In genomic region chr1:226939439-226940028, GRCh38 we compare ENCODE assay signal across 8 cellular contexts. TPM values are rescaled to one million over a fixed set of nuclear protein-coding genes. Genes with fewer than 3 reads are reported as not detected.
DNase-seq lines count a peak whose midpoint lies in the region; ATAC-seq and TF ChIP-seq lines count a peak whose summit lies in the region.

No MANE protein-coding gene starts in this region.

- H3K4me2 ChIP-seq in BLaER1 (peak overlapping the region; percentile 96), neural progenitor cell (peak overlapping the region; percentile 75)

- peaks cover 21% of the 10 kb centered on the region for H3K79me2 ChIP-seq in neural progenitor cell (ENCODE audit: low read depth)

- H3K4me3 ChIP-seq in BLaER1 = peak overlapping the region; percentile 91
- H3K4me3 ChIP-seq in foreskin fibroblast (ENCODE audit: low read depth in 1 of 2, low read length in 2 of 2) = peak overlapping the region; percentile 62 to 77
- peak overlapping the region; percentile 45 for H3K4me3 ChIP-seq in neural progenitor cell
- H3K4me3 ChIP-seq in upper lobe of right lung = peak overlapping the region; percentile 83

- H3K27ac ChIP-seq in BLaER1 = peak overlapping the region; percentile 94
- peak overlapping the region; percentile 60 for H3K27ac ChIP-seq in neural progenitor cell
- peak overlapping the region; percentile 99 for H3K27ac ChIP-seq in upper lobe of right lung

- H2AFZ ChIP-seq in neural progenitor cell (replicated peaks) = peak overlapping the region; percentile 80

- peak; percentile 70 for DNase-seq in NCI-H2227 treated with DMSO at 0.1 percent for 48 hours (lab: John Stamatoyannopoulos, UW)
- peak; percentile 77 for DNase-seq in activated CD8-positive, alpha-beta T cell treated with anti-CD3 and anti-CD28 coated beads, Interleukin-2, amount 10 ng/mL, durations not matched to agents 7 days and 5 days
- DNase-seq in foreskin fibroblast = peak; percentile 34 to 67
- peak; percentile 74 for DNase-seq in neural progenitor cell (ENCODE audit: low spot score)
- DNase-seq in upper lobe of right lung = peak; percentile 89

- peaks cover 11% of the 10 kb centered on the region for H3K36me3 Mint-ChIP-seq in activated CD8-positive, alpha-beta T cell treated with anti-CD3 and anti-CD28 coated beads, Interleukin-2, amount 10 ng/mL, durations not matched to agents 7 days and 5 days (ENCODE audit: low read depth)
- peaks cover 8% of the 10 kb centered on the region for H3K36me3 Mint-ChIP-seq in neural progenitor cell

- CTCF ChIA-PET in activated CD8-positive, alpha-beta T cell treated with anti-CD3 and anti-CD28 coated beads, Interleukin-2, amount 10 ng/mL, durations not matched to agents 7 days and 5 days (lab: Charles Lee) = interaction anchor here (0.7 to 2.1 kb wide), 4 partner anchors 14 to 939 kb away, joined by 3 to 5 read pairs (median 4); no protein-coding TSS in a partner anchor

- H3K36me3 ChIP-seq in BLaER1 (no peaks in the 10 kb centered on the region), neural progenitor cell (no peaks in the 10 kb centered on the region), upper lobe of right lung (no peaks in the 10 kb centered on the region)

- H3K27me3 ChIP-seq in BLaER1 = no peaks in the 10 kb centered on the region
- H3K27me3 ChIP-seq in neural progenitor cell = peaks cover 7% of the 10 kb centered on the region
- no peaks in the 10 kb centered on the region for H3K27me3 ChIP-seq in upper lobe of right lung

- POLR2A ChIA-PET in activated CD8-positive, alpha-beta T cell treated with anti-CD3 and anti-CD28 coated beads, Interleukin-2, amount 10 ng/mL, durations not matched to agents 7 days and 5 days (lab: Charles Lee) = interaction anchor here (0.6 to 4.3 kb wide), 17 partner anchors 8 to 1473 kb away, joined by 3 to 26 read pairs (median 4); partner anchors contain the start of gene ITPKB

- H3F3A ChIP-seq in neural progenitor cell (ENCODE audit: low read depth) = peaks cover 10% of the 10 kb centered on the region

- H4K20me1 ChIP-seq in BLaER1 (peaks cover 29% of the 10 kb centered on the region), neural progenitor cell (ENCODE audit: low read depth) (no peaks in the 10 kb centered on the region)

- H3K4me1 ChIP-seq in BLaER1 (peaks cover 59% of the 10 kb centered on the region), neural progenitor cell (peaks cover 9% of the 10 kb centered on the region), upper lobe of right lung (peaks cover 31% of the 10 kb centered on the region)

- TF ChIP-seq CTCF in foreskin fibroblast (IDR thresholded peaks at IDR 0.05; ENCODE audit: low read depth, low read length) (no peak), neural progenitor cell (IDR thresholded peaks at IDR 0.05) (no peak), upper lobe of right lung (IDR thresholded peaks at IDR 0.05) (no peak)

- ATAC-seq in GM18870 (IDR thresholded peaks at IDR 0.05; ENCODE audit: unreplicated experiment) (peak; percentile 33), HG03064 (IDR thresholded peaks at IDR 0.05; ENCODE audit: low read depth, unreplicated experiment) (peak; percentile 37), upper lobe of right lung (peak; percentile 46)
- peak; percentile 36 for ATAC-seq in activated CD8-positive, alpha-beta T cell treated with anti-CD3 and anti-CD28 coated beads, Interleukin-2, amount 10 ng/mL, durations not matched to agents 7 days and 5 days

- H3K9me3 Mint-ChIP-seq in activated CD8-positive, alpha-beta T cell treated with anti-CD3 and anti-CD28 coated beads, Interleukin-2, amount 10 ng/mL, durations not matched to agents 7 days and 5 days (ENCODE audit: insufficient read depth) = peaks cover 23% of the 10 kb centered on the region
- peaks cover 13% of the 10 kb centered on the region for H3K9me3 Mint-ChIP-seq in neural progenitor cell

- H3K9ac ChIP-seq in BLaER1 (peak overlapping the region; percentile 90), neural progenitor cell (no peak overlapping the region)

- intact Hi-C loops in upper lobe of right lung (cut with DNase I) = no loop called here

- H3K4me3 Mint-ChIP-seq in activated CD8-positive, alpha-beta T cell treated with anti-CD3 and anti-CD28 coated beads, Interleukin-2, amount 10 ng/mL, durations not matched to agents 7 days and 5 days = peak overlapping the region; percentile 84
- peak overlapping the region; percentile 88 for H3K4me3 Mint-ChIP-seq in neural progenitor cell

- H3K4me1 Mint-ChIP-seq in activated CD8-positive, alpha-beta T cell treated with anti-CD3 and anti-CD28 coated beads, Interleukin-2, amount 10 ng/mL, durations not matched to agents 7 days and 5 days (ENCODE audit: low read depth) = peaks cover 25% of the 10 kb centered on the region
- peaks cover 33% of the 10 kb centered on the region for H3K4me1 Mint-ChIP-seq in neural progenitor cell

- H3K9me3 ChIP-seq in BLaER1 (peaks cover 13% of the 10 kb centered on the region), neural progenitor cell (ENCODE audit: low read depth) (peaks cover 4% of the 10 kb centered on the region), upper lobe of right lung (peaks cover 5% of the 10 kb centered on the region)

- H3K27ac Mint-ChIP-seq in activated CD8-positive, alpha-beta T cell treated with anti-CD3 and anti-CD28 coated beads, Interleukin-2, amount 10 ng/mL, durations not matched to agents 7 days and 5 days = peak overlapping the region; percentile 96
- H3K27ac Mint-ChIP-seq in neural progenitor cell = peak overlapping the region; percentile 16

- no peaks in the 10 kb centered on the region for H3K27me3 Mint-ChIP-seq in activated CD8-positive, alpha-beta T cell treated with anti-CD3 and anti-CD28 coated beads, Interleukin-2, amount 10 ng/mL, durations not matched to agents 7 days and 5 days (ENCODE audit: low read depth)
- H3K27me3 Mint-ChIP-seq in neural progenitor cell (ENCODE audit: insufficient read depth, low read depth) = peaks cover 3% of the 10 kb centered on the region

RNA-seq across cellular contexts. Expression of gene COQ8A, which starts 0.6 kb away (rescaled TPM):
- 10 to 100 TPM; 12.1 to 16.4 TPM for total RNA-seq in activated CD8-positive, alpha-beta T cell treated with anti-CD3 and anti-CD28 coated beads, Interleukin-2, amount 10 ng/mL, durations not matched to agents 7 days and 5 days
- total RNA-seq in neural progenitor cell (ENCODE audit: low replicate concordance) = 13.8 and 18.8 TPM in 2 replicates
- total RNA-seq in upper lobe of right lung = 30.6 TPM

Comparison
In these comparisons a context has a peak if more than half of its experiments do, and no peak if none do; other contexts are left out.
1. Peak in every context shown above with its lines: DNase-seq, ATAC-seq, H3K4me3 ChIP-seq and H3K27ac ChIP-seq.